ENCODE assay signal across 20 cellular contexts in genomic region chr2:232884549-232885263, GRCh38. TPM values are rescaled to one million over a fixed set of nuclear protein-coding genes. Genes with fewer than 3 reads are reported as not detected.
DNase-seq lines count a peak whose midpoint lies in the region; ATAC-seq, FAIRE-seq and TF ChIP-seq lines count a peak whose summit lies in the region.
"Had no signal": no experiment of that assay in that cellular context is flagged by ENCODE, and none has a peak within 500 bp of the region (broad histone marks: within the 10 kb centered on the region; RNA-seq: fewer than 3 reads in every experiment).

No MANE protein-coding gene starts in this region.

- no peaks in the 10 kb centered on the region for H4K20me1 ChIP-seq in neural progenitor cell (ENCODE audit: low read depth)
- no peaks in the 10 kb centered on the region for H4K20me1 ChIP-seq in GM23248 (ENCODE audit: insufficient read depth)
- H4K20me1 ChIP-seq: BLaER1 had no signal

- no peaks in the 10 kb centered on the region for H3K4me1 ChIP-seq in Caco-2
- no peaks in the 10 kb centered on the region for H3K4me1 ChIP-seq in neural progenitor cell
- H3K4me1 ChIP-seq in small intestine (ENCODE audit: control insufficient read depth in 2 of 2, insufficient read depth in 1 of 2, low read depth in 1 of 2, low read length in 1 of 2) = no peaks in the 10 kb centered on the region
- H3K4me1 ChIP-seq in GM23248 (ENCODE audit: insufficient read depth) = no peaks in the 10 kb centered on the region

- no peaks in the 10 kb centered on the region for H3K36me3 Mint-ChIP-seq in activated CD4-positive, alpha-beta memory T cell treated with anti-CD3 and anti-CD28 coated beads for 36 hours
- H3K36me3 Mint-ChIP-seq in activated CD4-positive, alpha-beta memory T cell treated with anti-CD3 and anti-CD28 coated beads, Interleukin-2, amount 10 ng/mL, durations not matched to agents 7 days and 5 days (ENCODE audit: low read depth) = no peaks in the 10 kb centered on the region
- H3K36me3 Mint-ChIP-seq in Caco-2 (ENCODE audit: insufficient read depth, unreplicated experiment) (no peaks in the 10 kb centered on the region), neural progenitor cell (peaks cover 2% of the 10 kb centered on the region)

- no peaks in the 10 kb centered on the region for H3K9me2 ChIP-seq in GM23248 (ENCODE audit: insufficient read depth)

- H3K9me3 ChIP-seq in Caco-2 = no peaks in the 10 kb centered on the region
- H3K9me3 ChIP-seq in neural progenitor cell (ENCODE audit: low read depth) = no peaks in the 10 kb centered on the region
- H3K9me3 ChIP-seq in small intestine (ENCODE audit: control insufficient read depth, low read depth) = no peaks in the 10 kb centered on the region
- no peaks in the 10 kb centered on the region for H3K9me3 ChIP-seq in GM23248 (ENCODE audit: low read depth)
- H3K9me3 ChIP-seq: BLaER1 had no signal

- H3K27ac ChIP-seq in neural progenitor cell (no peak overlapping the region), small intestine (ENCODE audit: low read depth in 1 of 2, low read length in 1 of 2) (no peak overlapping the region), GM23248 (no peak overlapping the region)
- H3K27ac ChIP-seq: BLaER1 had no signal

- in situ Hi-C loops in GM23248 (cut with MboI) = no loop called here

- H2AFZ ChIP-seq in neural progenitor cell (replicated peaks) (no peak overlapping the region), GM23248 (no peak overlapping the region)

- H3K79me2 ChIP-seq in neural progenitor cell (ENCODE audit: low read depth) (no peaks in the 10 kb centered on the region), GM23248 (ENCODE audit: insufficient read depth) (no peaks in the 10 kb centered on the region)

- TF ChIP-seq CTCF in Caco-2 (IDR thresholded peaks at IDR 0.05; ENCODE audit: insufficient read depth in 1 of 2, low read depth in 1 of 2, low read length in 1 of 2, severe bottlenecking in 1 of 2, unreplicated experiment in 1 of 2) (no peak), neural progenitor cell (IDR thresholded peaks at IDR 0.05) (no peak)

- H3K9me3 Mint-ChIP-seq in activated CD4-positive, alpha-beta memory T cell treated with anti-CD3 and anti-CD28 coated beads for 36 hours = no peaks in the 10 kb centered on the region
- no peaks in the 10 kb centered on the region for H3K9me3 Mint-ChIP-seq in activated CD4-positive, alpha-beta memory T cell treated with anti-CD3 and anti-CD28 coated beads, Interleukin-2, amount 10 ng/mL, durations not matched to agents 7 days and 5 days
- H3K9me3 Mint-ChIP-seq in Caco-2 (ENCODE audit: unreplicated experiment) = no peaks in the 10 kb centered on the region
- H3K9me3 Mint-ChIP-seq in neural progenitor cell = no peaks in the 10 kb centered on the region

- H3K4me1 Mint-ChIP-seq in activated CD4-positive, alpha-beta memory T cell treated with anti-CD3 and anti-CD28 coated beads for 36 hours (ENCODE audit: low read depth) = no peaks in the 10 kb centered on the region
- H3K4me1 Mint-ChIP-seq in activated CD4-positive, alpha-beta memory T cell treated with anti-CD3 and anti-CD28 coated beads, Interleukin-2, amount 10 ng/mL, durations not matched to agents 7 days and 5 days = no peaks in the 10 kb centered on the region
- H3K4me1 Mint-ChIP-seq in Caco-2 (ENCODE audit: low read depth, unreplicated experiment) (no peaks in the 10 kb centered on the region), neural progenitor cell (no peaks in the 10 kb centered on the region)

- POLR2A ChIA-PET in activated CD4-positive, alpha-beta memory T cell treated with anti-CD3 and anti-CD28 coated beads for 36 hours (lab: Charles Lee) = no interaction called here
- POLR2A ChIA-PET in activated CD4-positive, alpha-beta memory T cell treated with anti-CD3 and anti-CD28 coated beads, Interleukin-2, amount 10 ng/mL, durations not matched to agents 7 days and 5 days (lab: Charles Lee) = interaction anchor here (0.7 kb wide), 1 partner anchor 176 kb away, joined by 3 read pairs; no protein-coding TSS in a partner anchor
- POLR2A ChIA-PET in Caco-2 (lab: Charles Lee) = no interaction called here

- H3F3A ChIP-seq in neural progenitor cell (ENCODE audit: low read depth) (no peaks in the 10 kb centered on the region), GM23248 (ENCODE audit: insufficient read depth) (no peaks in the 10 kb centered on the region)

- FAIRE-seq in small intestine (lab: Jason Lieb, UNC) = no peak
- FAIRE-seq: H54 had no signal

- H3K27me3 Mint-ChIP-seq in activated CD4-positive, alpha-beta memory T cell treated with anti-CD3 and anti-CD28 coated beads for 36 hours = no peaks in the 10 kb centered on the region
- peaks cover 3% of the 10 kb centered on the region for H3K27me3 Mint-ChIP-seq in activated CD4-positive, alpha-beta memory T cell treated with anti-CD3 and anti-CD28 coated beads, Interleukin-2, amount 10 ng/mL, durations not matched to agents 7 days and 5 days
- H3K27me3 Mint-ChIP-seq in Caco-2 (ENCODE audit: insufficient read depth, unreplicated experiment) = no peaks in the 10 kb centered on the region
- H3K27me3 Mint-ChIP-seq in neural progenitor cell (ENCODE audit: insufficient read depth, low read depth) = peaks cover 15% of the 10 kb centered on the region

- peak; percentile 0 for DNase-seq in activated CD4-positive, alpha-beta memory T cell treated with anti-CD3 and anti-CD28 coated beads for 36 hours
- no peak for DNase-seq in activated CD4-positive, alpha-beta memory T cell treated with anti-CD3 and anti-CD28 coated beads, Interleukin-2, amount 10 ng/mL, durations not matched to agents 7 days and 5 days
- DNase-seq in Caco-2 (no peak), fibroblast of peridontal ligament (ENCODE audit: extremely low read depth) (peak; percentile 15), neural progenitor cell (ENCODE audit: low spot score) (no peak), small intestine (no peak), GM23248 (no peak)
- DNase-seq: 8988T, EL, Karpas-422, MM.1S, NCI-H1417, NCI-H1930, NCI-H2171, NCI-H446 treated with DMSO at 0.1 percent for 48 hours, NCI-H748 treated with DMSO at 0.1 percent for 48 hours had no signal

- no peak overlapping the region for H3K27ac Mint-ChIP-seq in activated CD4-positive, alpha-beta memory T cell treated with anti-CD3 and anti-CD28 coated beads for 36 hours
- no peak overlapping the region for H3K27ac Mint-ChIP-seq in activated CD4-positive, alpha-beta memory T cell treated with anti-CD3 and anti-CD28 coated beads, Interleukin-2, amount 10 ng/mL, durations not matched to agents 7 days and 5 days
- H3K27ac Mint-ChIP-seq in Caco-2 (ENCODE audit: unreplicated experiment) (peak overlapping the region; percentile 56), neural progenitor cell (peak overlapping the region; percentile 87)

- H3K4me3 ChIP-seq in Caco-2 (ENCODE audit: low read depth, low read length) (no peak overlapping the region), neural progenitor cell (no peak overlapping the region), small intestine (ENCODE audit: low read depth in 1 of 2, low read length in 2 of 2) (no peak overlapping the region), GM23248 (no peak overlapping the region)
- H3K4me3 ChIP-seq: BLaER1 had no signal

- no TSS peak for BruUV-seq in Caco-2 (replicated peaks; lab: Mats Ljungman, UMichigan)

- H3K27me3 ChIP-seq in Caco-2 (replicated peaks; ENCODE audit: control insufficient read depth, insufficient read depth, low read length) (no peaks in the 10 kb centered on the region), neural progenitor cell (no peaks in the 10 kb centered on the region), small intestine (ENCODE audit: control insufficient read depth in 2 of 2, insufficient read depth in 2 of 2, low read length in 2 of 2) (no peaks in the 10 kb centered on the region), GM23248 (replicated peaks; ENCODE audit: insufficient read depth) (0 out of 2 replicates have a peak, but pooled peaks cover 3% of the 10 kb centered on the region)
- H3K27me3 ChIP-seq: BLaER1 had no signal

- H3K36me3 ChIP-seq in Caco-2 (ENCODE audit: control insufficient read depth, insufficient read depth, low read length) (no peaks in the 10 kb centered on the region; the same call in 1 of the 2 replicates), neural progenitor cell (no peaks in the 10 kb centered on the region), small intestine (ENCODE audit: control insufficient read depth in 2 of 2, insufficient read depth in 2 of 2, low read length in 2 of 2) (peaks cover 0 to 26% of the 10 kb centered on the region in 2 donors), GM23248 (ENCODE audit: low read depth) (no peaks in the 10 kb centered on the region)
- H3K36me3 ChIP-seq: BLaER1 had no signal

- H3K4me3 Mint-ChIP-seq in activated CD4-positive, alpha-beta memory T cell treated with anti-CD3 and anti-CD28 coated beads for 36 hours = no peak overlapping the region
- H3K4me3 Mint-ChIP-seq in activated CD4-positive, alpha-beta memory T cell treated with anti-CD3 and anti-CD28 coated beads, Interleukin-2, amount 10 ng/mL, durations not matched to agents 7 days and 5 days = no peak overlapping the region
- H3K4me3 Mint-ChIP-seq in Caco-2 (ENCODE audit: unreplicated experiment) = no peak overlapping the region
- H3K4me3 Mint-ChIP-seq in neural progenitor cell = no peak overlapping the region

- no peak for ATAC-seq in GM19467 (IDR thresholded peaks at IDR 0.05; ENCODE audit: unreplicated experiment)
- ATAC-seq: Panc1 had no signal

- no peak overlapping the region for H3K4me2 ChIP-seq in neural progenitor cell
- no peak overlapping the region for H3K4me2 ChIP-seq in GM23248 (ENCODE audit: unreplicated experiment)
- H3K4me2 ChIP-seq: BLaER1 had no signal

- WGBS in small intestine, 3 donors = 85 to 92% (median 89%) methylated on average over 27 of the region's 27 CpGs
- 80 to 84% methylated on average over 23 to 27 of the region's 27 CpGs for WGBS in GM23248 (ENCODE audit: low coverage in 1 of 2, low lambda C conversion rate in 2 of 2, missing lambda C conversion rate in 2 of 2), 2 experiments

- CTCF ChIA-PET in activated CD4-positive, alpha-beta memory T cell treated with anti-CD3 and anti-CD28 coated beads for 36 hours (lab: Charles Lee) = interaction anchor here (1.0 kb wide), 1 partner anchor 38 kb away, joined by 3 read pairs; no protein-coding TSS in a partner anchor
- CTCF ChIA-PET in activated CD4-positive, alpha-beta memory T cell treated with anti-CD3 and anti-CD28 coated beads, Interleukin-2, amount 10 ng/mL, durations not matched to agents 7 days and 5 days (lab: Charles Lee) = no interaction called here
- CTCF ChIA-PET in Caco-2 (lab: Charles Lee) = no interaction called here

- H3K9ac ChIP-seq in neural progenitor cell (no peak overlapping the region), GM23248 (no peak overlapping the region)
- H3K9ac ChIP-seq: BLaER1 had no signal

- intact Hi-C loops in activated CD4-positive, alpha-beta memory T cell treated with anti-CD3 and anti-CD28 coated beads for 36 hours (cut with micrococcal nuclease) = no loop called here
- intact Hi-C loops in Caco-2 (cut with micrococcal nuclease; ENCODE audit: unreplicated experiment) = no loop called here

RNA-seq across cellular contexts. Expression of gene SNORC, which starts 14.6 kb away (rescaled TPM):
- 1 to 10 TPM in 1 of 2 experiments, under 1 TPM in 1; 0.85 to 1.7 TPM for total RNA-seq in activated CD4-positive, alpha-beta memory T cell treated with anti-CD3 and anti-CD28 coated beads for 36 hours
- 1 to 10 TPM; 1.3 to 1.9 TPM for total RNA-seq in activated CD4-positive, alpha-beta memory T cell treated with anti-CD3 and anti-CD28 coated beads, Interleukin-2, amount 10 ng/mL, durations not matched to agents 7 days and 5 days
- 4.3 and 4.8 TPM in 2 replicates for total RNA-seq in Caco-2 (2022)
- 2.6 TPM in 1 of 2 replicates, not detected in the other for total RNA-seq in neural progenitor cell (ENCODE audit: low replicate concordance)
- polyA plus RNA-seq in small intestine = 10 to 100 TPM in 2 of 3 donors, 1 to 10 TPM in 1; 6.3 to 16.5 (median 11.6) TPM
- 0.63 TPM in 1 of 2 replicates, not detected in the other for total RNA-seq in GM23248 (2014; rRNA removed; shearing (Covaris generic))
- 0.39 TPM in 1 of 2 replicates, not detected in the other for polyA plus RNA-seq in GM23248 (2016; fragmentation: Nextera tagmentation; extraction: Ambion mirVana)

Comparison
In these comparisons a context has a peak if more than half of its experiments do, and no peak if none do; other contexts are left out.
1. DNase-seq: peak in activated CD4-positive, alpha-beta memory T cell treated with anti-CD3 and anti-CD28 coated beads for 36 hours (single experiment) and fibroblast of peridontal ligament (single experiment); none in activated CD4-positive, alpha-beta memory T cell treated with anti-CD3 and anti-CD28 coated beads, Interleukin-2, amount 10 ng/mL, durations not matched to agents 7 days and 5 days (single experiment), Caco-2 (0 of 2), neural progenitor cell (single experiment), small intestine (single experiment) and GM23248 (single experiment).
2. H3K27ac Mint-ChIP-seq: peak in Caco-2 (single experiment) and neural progenitor cell (single experiment); none in activated CD4-positive, alpha-beta memory T cell treated with anti-CD3 and anti-CD28 coated beads for 36 hours (single experiment) and activated CD4-positive, alpha-beta memory T cell treated with anti-CD3 and anti-CD28 coated beads, Interleukin-2, amount 10 ng/mL, durations not matched to agents 7 days and 5 days (single experiment).